Comparison of ENCODE assay signal across 23 cellular contexts in genomic region chr9:26745111-26745510, GRCh38.
"Had no signal": no experiment of that assay in that cellular context is flagged by ENCODE, and none has a peak within 500 bp of the region (broad histone marks: within the 10 kb centered on the region; RNA-seq: fewer than 3 reads in every experiment).

No MANE protein-coding gene starts in this region.

- DNase-seq: activated CD4-positive, alpha-beta T cell treated with anti-CD3 and anti-CD28 coated beads for 36 hours; activated CD4-positive, alpha-beta T cell treated with anti-CD3 and anti-CD28 coated beads, Interleukin-2, amount 10 ng/mL, durations not matched to agents 7 days and 5 days; activated CD4-positive, alpha-beta T cell treated with anti-CD3 and anti-CD28 coated beads, Interleukin-2, amount 50 U/mL, for 48 hours; activated CD8-positive, alpha-beta T cell treated with anti-CD3 and anti-CD28 coated beads, Interleukin-2, amount 10 ng/mL, durations not matched to agents 7 days and 5 days; activated gamma-delta T cell; activated naive CD4-positive, alpha-beta T cell treated with Interleukin-2 at 50 U/mL for 16 hours; activated naive CD8-positive, alpha-beta T cell treated with anti-CD3 and anti-CD28 coated beads, Interleukin-2, amount 10 ng/mL, durations not matched to agents 7 days and 5 days; activated T-cell treated with anti-CD3 and anti-CD28 coated beads, Interleukin-2, amount 50 U/mL, for 24 hours; amygdala; NCI-H1436; NCI-H524 treated with DMSO at 0.1 percent for 48 hours; NK-92 treated with Interleukin-12 subunit alpha and Interleukin-12 subunit beta, amount 100 ng/mL, for 24 hours; Peyer's patch; SHP77 treated with DMSO at 0.1 percent for 48 hours; SK-N-SH had no signal

- H3K4me1 ChIP-seq: ascending aorta, Peyer's patch, SJSA1 had no signal

- H3K27me3 ChIP-seq: ascending aorta, Peyer's patch, SJSA1 had no signal

- H3K9me3 ChIP-seq: ascending aorta, Peyer's patch, SJSA1, SK-N-SH had no signal

- H3K36me3 Mint-ChIP-seq: activated naive CD4-positive, alpha-beta T cell treated with anti-CD3 and anti-CD28 coated beads, Interleukin-2, amount 50 U/mL, for 24 hours; activated naive CD8-positive, alpha-beta T cell treated with anti-CD3 and anti-CD28 coated beads, Interleukin-2, amount 10 ng/mL, durations not matched to agents 7 days and 5 days had no signal

- H3K27ac Mint-ChIP-seq: activated CD4-positive, alpha-beta T cell treated with anti-CD3 and anti-CD28 coated beads for 36 hours; activated CD4-positive, alpha-beta T cell treated with anti-CD3 and anti-CD28 coated beads, Interleukin-2, amount 10 ng/mL, durations not matched to agents 7 days and 5 days; activated CD8-positive, alpha-beta T cell treated with anti-CD3 and anti-CD28 coated beads, Interleukin-2, amount 10 ng/mL, durations not matched to agents 7 days and 5 days; activated naive CD4-positive, alpha-beta T cell treated with anti-CD3 and anti-CD28 coated beads, Interleukin-2, amount 50 U/mL, for 24 hours; activated naive CD8-positive, alpha-beta T cell treated with anti-CD3 and anti-CD28 coated beads, Interleukin-2, amount 10 ng/mL, durations not matched to agents 7 days and 5 days; activated T-cell treated with anti-CD3 and anti-CD28 coated beads, Interleukin-2, amount 50 U/mL, for 24 hours; activated T-helper 2 cell treated with anti-CD3 and anti-CD28 coated beads, Interferon-gamma antibody, Interleukin-2, Interleukin-4, amounts not matched to agents 10 μg/mL and 5 μg/mL and 100 μg/mL, durations not matched to agents 14 hours and 24 hours and 36 hours; T-helper 1 cell treated with Interleukin-12 subunit alpha and Interleukin-12 subunit beta and Interleukin-4 antibody, amounts not matched to agents 30 μg/mL and 1 μg/mL, for 36 hours; T-helper 2 cell treated with Interferon-gamma antibody and Interleukin-4, amounts not matched to agents 5 μg/mL and 100 μg/mL, for 36 hours had no signal

- H3K36me3 ChIP-seq: ascending aorta, Peyer's patch, SJSA1 had no signal

- H3K9me3 Mint-ChIP-seq: activated CD4-positive, alpha-beta T cell treated with anti-CD3 and anti-CD28 coated beads, Interleukin-2, amount 10 ng/mL, durations not matched to agents 7 days and 5 days; activated naive CD4-positive, alpha-beta T cell treated with anti-CD3 and anti-CD28 coated beads, Interleukin-2, amount 50 U/mL, for 24 hours; activated naive CD8-positive, alpha-beta T cell treated with anti-CD3 and anti-CD28 coated beads, Interleukin-2, amount 10 ng/mL, durations not matched to agents 7 days and 5 days; activated T-cell treated with anti-CD3 and anti-CD28 coated beads, Interleukin-2, amount 50 U/mL, for 24 hours; activated T-helper 2 cell treated with anti-CD3 and anti-CD28 coated beads, Interferon-gamma antibody, Interleukin-2, Interleukin-4, amounts not matched to agents 10 μg/mL and 5 μg/mL and 100 μg/mL, durations not matched to agents 14 hours and 24 hours and 36 hours; T-helper 1 cell treated with Interleukin-12 subunit alpha and Interleukin-12 subunit beta and Interleukin-4 antibody, amounts not matched to agents 30 μg/mL and 1 μg/mL, for 36 hours; T-helper 2 cell treated with Interferon-gamma antibody and Interleukin-4, amounts not matched to agents 5 μg/mL and 100 μg/mL, for 36 hours had no signal

- H3K4me3 ChIP-seq: ascending aorta, Peyer's patch, SJSA1 had no signal

- ATAC-seq: activated CD4-positive, alpha-beta T cell treated with anti-CD3 and anti-CD28 coated beads for 36 hours; activated CD4-positive, CD25-positive, alpha-beta regulatory T cell treated with anti-CD3 and anti-CD28 coated beads, Interleukin-2, amount 50 U/mL, for 24 hours; activated CD8-positive, alpha-beta T cell treated with anti-CD3 and anti-CD28 coated beads, Interleukin-2, amount 10 ng/mL, durations not matched to agents 7 days and 5 days; PC-3 had no signal

- H3K4me3 Mint-ChIP-seq: activated CD4-positive, alpha-beta T cell treated with anti-CD3 and anti-CD28 coated beads for 36 hours; activated CD4-positive, alpha-beta T cell treated with anti-CD3 and anti-CD28 coated beads, Interleukin-2, amount 10 ng/mL, durations not matched to agents 7 days and 5 days; activated CD8-positive, alpha-beta T cell treated with anti-CD3 and anti-CD28 coated beads, Interleukin-2, amount 10 ng/mL, durations not matched to agents 7 days and 5 days; activated naive CD4-positive, alpha-beta T cell treated with anti-CD3 and anti-CD28 coated beads, Interleukin-2, amount 50 U/mL, for 24 hours; activated naive CD8-positive, alpha-beta T cell treated with anti-CD3 and anti-CD28 coated beads, Interleukin-2, amount 10 ng/mL, durations not matched to agents 7 days and 5 days; activated T-cell treated with anti-CD3 and anti-CD28 coated beads, Interleukin-2, amount 50 U/mL, for 24 hours; T-helper 1 cell treated with Interleukin-12 subunit alpha and Interleukin-12 subunit beta and Interleukin-4 antibody, amounts not matched to agents 30 μg/mL and 1 μg/mL, for 36 hours; T-helper 2 cell treated with Interferon-gamma antibody and Interleukin-4, amounts not matched to agents 5 μg/mL and 100 μg/mL, for 36 hours had no signal

- H3K4me1 Mint-ChIP-seq: activated CD4-positive, alpha-beta T cell treated with anti-CD3 and anti-CD28 coated beads for 36 hours; activated CD4-positive, alpha-beta T cell treated with anti-CD3 and anti-CD28 coated beads, Interleukin-2, amount 10 ng/mL, durations not matched to agents 7 days and 5 days; activated naive CD8-positive, alpha-beta T cell treated with anti-CD3 and anti-CD28 coated beads, Interleukin-2, amount 10 ng/mL, durations not matched to agents 7 days and 5 days had no signal
